In genomic region chr14:98816718-98817117, GRCh38 we compare ENCODE assay signal across 19 cellular contexts.
A peak's percentile ranks its signal among the peaks of the same experiment; 100 is the strongest.
DNase-seq lines count a peak whose midpoint lies in the region; ATAC-seq and TF ChIP-seq lines count a peak whose summit lies in the region.
"Had no signal": no experiment of that assay in that cellular context is flagged by ENCODE, and none has a peak within 500 bp of the region (broad histone marks: within the 10 kb centered on the region; RNA-seq: fewer than 3 reads in every experiment).

No MANE protein-coding gene starts in this region.

- no peaks in the 10 kb centered on the region for H3K27me3 ChIP-seq in H9 (ENCODE audit: insufficient read depth, low read length)
- H3K27me3 ChIP-seq in CD8-positive, alpha-beta memory T cell (ENCODE audit: insufficient read depth, low read length, poor library complexity, severe bottlenecking) = no peaks in the 10 kb centered on the region
- peaks cover 6% of the 10 kb centered on the region for H3K27me3 ChIP-seq in gastroesophageal sphincter
- H3K27me3 ChIP-seq: BLaER1 treated with 17β-estradiol and CSF1 and Interleukin-3, amounts not matched to agents 10 nM and 100 nM had no signal

- no peaks in the 10 kb centered on the region for H3K79me2 ChIP-seq in H9 (ENCODE audit: insufficient read depth, low read length)

- no peak for ATAC-seq in activated CD8-positive, alpha-beta T cell treated with anti-CD3 and anti-CD28 coated beads, Interleukin-2, amount 10 ng/mL, durations not matched to agents 7 days and 5 days
- ATAC-seq in stimulated activated effector memory CD8-positive, alpha-beta T cell treated with anti-CD3 and anti-CD28 coated beads, Interleukin-12 subunit alpha, Interleukin-12 subunit beta, amount 100 ng/mL, for 72 hours = no peak
- ATAC-seq in GM19463 (IDR thresholded peaks at IDR 0.05; ENCODE audit: unreplicated experiment) (no peak), gastroesophageal sphincter (no peak)
- ATAC-seq: CD8-positive, alpha-beta T cell; GM12878 had no signal

- H2AK5ac ChIP-seq in H9 (ENCODE audit: insufficient read length, low read length) = no peak overlapping the region

- H3K9ac ChIP-seq in H9 (ENCODE audit: extremely low read depth, insufficient read length, low read length) = no peak overlapping the region
- H3K9ac ChIP-seq: BLaER1 treated with 17β-estradiol and CSF1 and Interleukin-3, amounts not matched to agents 10 nM and 100 nM had no signal

- H2BK20ac ChIP-seq in H9 (ENCODE audit: low read depth, low read length, poor library complexity, severe bottlenecking) = no peak overlapping the region

- POLR2A ChIA-PET in activated CD8-positive, alpha-beta T cell treated with anti-CD3 and anti-CD28 coated beads, Interleukin-2, amount 10 ng/mL, durations not matched to agents 7 days and 5 days (lab: Charles Lee) = no interaction called here
- POLR2A ChIA-PET in CD8-positive, alpha-beta memory T cell (lab: Charles Lee) = no interaction called here

- peak overlapping the region; percentile 38 for H3K18ac ChIP-seq in H9 (ENCODE audit: insufficient read length, low read depth, low read length)

- TF ChIP-seq CTCF in H9 (conservative IDR thresholded peaks at IDR 0.05) = no peak
- TF ChIP-seq CTCF in gastroesophageal sphincter (IDR thresholded peaks at IDR 0.05) = no peak

- WGBS in H9 (ENCODE audit: extremely low coverage, insufficient read length, low lambda C conversion rate) = no CpG with 5 or more reads among the region's 7 CpGs
- WGBS in gastroesophageal sphincter (ENCODE audit: low coverage in 1 of 2), 2 donors = 77% methylated on average over 6 of the region's 7 CpGs; no CpG with 5 or more reads in 1 of the 2 donors

- CTCF ChIA-PET in activated CD8-positive, alpha-beta T cell treated with anti-CD3 and anti-CD28 coated beads, Interleukin-2, amount 10 ng/mL, durations not matched to agents 7 days and 5 days (lab: Charles Lee) = no interaction called here
- CTCF ChIA-PET in CD8-positive, alpha-beta memory T cell (lab: Charles Lee) = no interaction called here

- H4K20me1 ChIP-seq in H9 (ENCODE audit: control insufficient read depth, insufficient read depth, insufficient read length) = no peaks in the 10 kb centered on the region
- H4K20me1 ChIP-seq: BLaER1 treated with 17β-estradiol and CSF1 and Interleukin-3, amounts not matched to agents 10 nM and 100 nM had no signal

- peak overlapping the region in 2 of 3 experiments; percentile 11 to 63; a peak in 2 of 7 replicates for H3K27ac Mint-ChIP-seq in H9
- peak overlapping the region; percentile 45 for H3K27ac Mint-ChIP-seq in activated CD8-positive, alpha-beta T cell treated with anti-CD3 and anti-CD28 coated beads, Interleukin-2, amount 10 ng/mL, durations not matched to agents 7 days and 5 days
- H3K27ac Mint-ChIP-seq in stimulated activated effector memory CD8-positive, alpha-beta T cell treated with anti-CD3 and anti-CD28 coated beads, Interleukin-12 subunit alpha, Interleukin-12 subunit beta, amount 100 ng/mL, for 72 hours = peak overlapping the region; percentile 46
- peak overlapping the region in 2 of 8 donors; percentile 3 to 41 for H3K27ac Mint-ChIP-seq in CD8-positive, alpha-beta memory T cell
- H3K27ac Mint-ChIP-seq: B cell; CD8-positive, alpha-beta T cell; HFFc6 had no signal

- no peak overlapping the region for H3K4me3 ChIP-seq in CD8-positive, alpha-beta memory T cell (ENCODE audit: low read length)
- H3K4me3 ChIP-seq in gastroesophageal sphincter = no peak overlapping the region
- H3K4me3 ChIP-seq: BLaER1 treated with 17β-estradiol and CSF1 and Interleukin-3, amounts not matched to agents 10 nM and 100 nM; GM12878; HAP-1 had no signal

- H2BK120ac ChIP-seq in H9 (ENCODE audit: low read depth, low read length, poor library complexity, severe bottlenecking) = no peak overlapping the region

- DNase-seq in H9 = no peak
- no peak for DNase-seq in activated CD8-positive, alpha-beta T cell treated with anti-CD3 and anti-CD28 coated beads, Interleukin-2, amount 10 ng/mL, durations not matched to agents 7 days and 5 days
- peak; percentile 53 for DNase-seq in left kidney (ENCODE audit: low read depth, low spot score)
- DNase-seq in stimulated activated effector memory CD8-positive, alpha-beta T cell treated with anti-CD3 and anti-CD28 coated beads, Interleukin-12 subunit alpha, Interleukin-12 subunit beta, amount 100 ng/mL, for 72 hours (ENCODE audit: low spot score in 2 of 2) = no peak
- DNase-seq in CD8-positive, alpha-beta memory T cell = no peak
- DNase-seq: CD8-positive, alpha-beta T cell; COR-L47; DMS 273 treated with DMSO at 0.1 percent for 48 hours; DMS53; DND-41; EL; HFFc6 had no signal

- H3K9me3 ChIP-seq in H9 (ENCODE audit: control insufficient read depth, low read depth, low read length) (no peaks in the 10 kb centered on the region), gastroesophageal sphincter (no peaks in the 10 kb centered on the region)
- no peaks in the 10 kb centered on the region for H3K9me3 ChIP-seq in CD8-positive, alpha-beta memory T cell (ENCODE audit: low read length)
- H3K9me3 ChIP-seq: BLaER1 treated with 17β-estradiol and CSF1 and Interleukin-3, amounts not matched to agents 10 nM and 100 nM; HAP-1 had no signal

- no peak overlapping the region for H3T11ph ChIP-seq in H9 (ENCODE audit: low read length)

- no peak overlapping the region for H4K91ac ChIP-seq in H9 (ENCODE audit: insufficient read length, low read depth, low read length)

- H3K4me2 ChIP-seq in H9 (ENCODE audit: insufficient read depth, insufficient read length, low read length) = no peak overlapping the region
- H3K4me2 ChIP-seq: BLaER1 treated with 17β-estradiol and CSF1 and Interleukin-3, amounts not matched to agents 10 nM and 100 nM had no signal

- H4K5ac ChIP-seq in H9 (ENCODE audit: insufficient read length, low read depth, low read length) = no peak overlapping the region

- H3K4me3 Mint-ChIP-seq in H9 = no peak overlapping the region
- H3K4me3 Mint-ChIP-seq in activated CD8-positive, alpha-beta T cell treated with anti-CD3 and anti-CD28 coated beads, Interleukin-2, amount 10 ng/mL, durations not matched to agents 7 days and 5 days = no peak overlapping the region
- no peak overlapping the region for H3K4me3 Mint-ChIP-seq in stimulated activated effector memory CD8-positive, alpha-beta T cell treated with anti-CD3 and anti-CD28 coated beads, Interleukin-12 subunit alpha, Interleukin-12 subunit beta, amount 100 ng/mL, for 72 hours
- no peak overlapping the region for H3K4me3 Mint-ChIP-seq in CD8-positive, alpha-beta memory T cell
- H3K4me3 Mint-ChIP-seq: B cell; CD8-positive, alpha-beta T cell; HFFc6 had no signal

- no peaks in the 10 kb centered on the region for H3K23me2 ChIP-seq in H9 (ENCODE audit: insufficient read length, low read depth, low read length, poor library complexity, severe bottlenecking)

- H3K56ac ChIP-seq in H9 (ENCODE audit: insufficient read length, low read depth, low read length) = no peak overlapping the region

- no peak overlapping the region for H3K27ac ChIP-seq in H9 (ENCODE audit: insufficient read length, low read depth, low read length)
- H3K27ac ChIP-seq in CD8-positive, alpha-beta memory T cell (ENCODE audit: low read depth, low read length) = no peak overlapping the region
- H3K27ac ChIP-seq in gastroesophageal sphincter = no peak overlapping the region
- H3K27ac ChIP-seq: BLaER1 treated with 17β-estradiol and CSF1 and Interleukin-3, amounts not matched to agents 10 nM and 100 nM; HL-60 had no signal

- H3K36me3 Mint-ChIP-seq in H9 (ENCODE audit: insufficient read depth in 1 of 3, low read depth in 3 of 3) = no peaks in the 10 kb centered on the region; a peak in 1 of 7 replicates
- no peaks in the 10 kb centered on the region for H3K36me3 Mint-ChIP-seq in activated CD8-positive, alpha-beta T cell treated with anti-CD3 and anti-CD28 coated beads, Interleukin-2, amount 10 ng/mL, durations not matched to agents 7 days and 5 days (ENCODE audit: low read depth)
- H3K36me3 Mint-ChIP-seq in stimulated activated effector memory CD8-positive, alpha-beta T cell treated with anti-CD3 and anti-CD28 coated beads, Interleukin-12 subunit alpha, Interleukin-12 subunit beta, amount 100 ng/mL, for 72 hours = peaks cover 4% of the 10 kb centered on the region
- peaks cover 0 to 1% (median 0%) of the 10 kb centered on the region in 3 donors for H3K36me3 Mint-ChIP-seq in CD8-positive, alpha-beta memory T cell
- H3K36me3 Mint-ChIP-seq: CD8-positive, alpha-beta T cell had no signal

- no peak overlapping the region for H3K4ac ChIP-seq in H9 (ENCODE audit: low read depth, low read length)

- peaks cover 40 to 41% of the 10 kb centered on the region in 2 experiments for H3K4me1 Mint-ChIP-seq in H9
- peaks cover 3% of the 10 kb centered on the region for H3K4me1 Mint-ChIP-seq in activated CD8-positive, alpha-beta T cell treated with anti-CD3 and anti-CD28 coated beads, Interleukin-2, amount 10 ng/mL, durations not matched to agents 7 days and 5 days (ENCODE audit: low read depth)
- peaks cover 8% of the 10 kb centered on the region for H3K4me1 Mint-ChIP-seq in stimulated activated effector memory CD8-positive, alpha-beta T cell treated with anti-CD3 and anti-CD28 coated beads, Interleukin-12 subunit alpha, Interleukin-12 subunit beta, amount 100 ng/mL, for 72 hours
- H3K4me1 Mint-ChIP-seq in CD8-positive, alpha-beta memory T cell = peaks cover 0 to 6% (median 1%) of the 10 kb centered on the region in 3 donors
- H3K4me1 Mint-ChIP-seq: B cell had no signal

- no peak overlapping the region for H2BK15ac ChIP-seq in H9 (ENCODE audit: low read depth, low read length)

- no peak overlapping the region for H2BK12ac ChIP-seq in H9 (ENCODE audit: insufficient read length, low read depth, low read length)

- no peak for TF ChIP-seq EP300 in gastroesophageal sphincter (IDR thresholded peaks at IDR 0.05)

- H2BK5ac ChIP-seq in H9 (ENCODE audit: insufficient read length, low read length) = no peak overlapping the region

- H3K9me3 Mint-ChIP-seq in H9 = no peaks in the 10 kb centered on the region
- no peaks in the 10 kb centered on the region for H3K9me3 Mint-ChIP-seq in activated CD8-positive, alpha-beta T cell treated with anti-CD3 and anti-CD28 coated beads, Interleukin-2, amount 10 ng/mL, durations not matched to agents 7 days and 5 days (ENCODE audit: insufficient read depth)
- no peaks in the 10 kb centered on the region for H3K9me3 Mint-ChIP-seq in stimulated activated effector memory CD8-positive, alpha-beta T cell treated with anti-CD3 and anti-CD28 coated beads, Interleukin-12 subunit alpha, Interleukin-12 subunit beta, amount 100 ng/mL, for 72 hours
- H3K9me3 Mint-ChIP-seq in CD8-positive, alpha-beta memory T cell = peaks cover 0 to 3% (median 0%) of the 10 kb centered on the region in 5 donors
- H3K9me3 Mint-ChIP-seq: CD8-positive, alpha-beta T cell had no signal

- no peak overlapping the region for H2AFZ ChIP-seq in H9 (ENCODE audit: low read length)

- H3K23ac ChIP-seq in H9 (ENCODE audit: insufficient read length, low read depth, low read length) = no peak overlapping the region

- H3K27me3 Mint-ChIP-seq in H9 (ENCODE audit: low read depth) = no peaks in the 10 kb centered on the region; the same call in 1 of the 2 replicates
- H3K27me3 Mint-ChIP-seq in activated CD8-positive, alpha-beta T cell treated with anti-CD3 and anti-CD28 coated beads, Interleukin-2, amount 10 ng/mL, durations not matched to agents 7 days and 5 days (ENCODE audit: low read depth) = no peaks in the 10 kb centered on the region
- H3K27me3 Mint-ChIP-seq in CD8-positive, alpha-beta memory T cell = peaks cover 6 to 12% of the 10 kb centered on the region in 2 donors
- H3K27me3 Mint-ChIP-seq: B cell had no signal

- TF ChIP-seq POLR2A in gastroesophageal sphincter (IDR thresholded peaks at IDR 0.05) = no peak

- H3K4me1 ChIP-seq in H9 (ENCODE audit: insufficient read depth, low read length) = peaks cover 16% of the 10 kb centered on the region
- no peaks in the 10 kb centered on the region for H3K4me1 ChIP-seq in CD8-positive, alpha-beta memory T cell (ENCODE audit: insufficient read depth, low read length)
- H3K4me1 ChIP-seq in gastroesophageal sphincter = no peaks in the 10 kb centered on the region
- H3K4me1 ChIP-seq: HAP-1 had no signal

- H4K8ac ChIP-seq in H9 (replicated peaks; ENCODE audit: insufficient read length, low read depth, low read length) = no peak overlapping the region

- H3K14ac ChIP-seq in H9 (ENCODE audit: insufficient read depth, low read length) = no peak overlapping the region

- H3K36me3 ChIP-seq in CD8-positive, alpha-beta memory T cell (ENCODE audit: insufficient read depth, low read length) = no peaks in the 10 kb centered on the region
- no peaks in the 10 kb centered on the region for H3K36me3 ChIP-seq in gastroesophageal sphincter
- H3K36me3 ChIP-seq: BLaER1 treated with 17β-estradiol and CSF1 and Interleukin-3, amounts not matched to agents 10 nM and 100 nM; HAP-1 had no signal

- no peaks in the 10 kb centered on the region for H3K79me1 ChIP-seq in H9 (ENCODE audit: insufficient read depth, low read depth, low read length, poor library complexity, severe bottlenecking)
